ENCODE assay signal across 16 cellular contexts in genomic region chr1:203528098-203528497, GRCh38. TPM values are rescaled to one million over a fixed set of nuclear protein-coding genes. Genes with fewer than 3 reads are reported as not detected.
DNase-seq lines count a peak whose midpoint lies in the region; ATAC-seq and TF ChIP-seq lines count a peak whose summit lies in the region.
"Had no signal": no experiment of that assay in that cellular context is flagged by ENCODE, and none has a peak within 500 bp of the region (broad histone marks: within the 10 kb centered on the region; RNA-seq: fewer than 3 reads in every experiment).

No MANE protein-coding gene starts in this region.

- H3K9me3 ChIP-seq in IMR-90 (ENCODE audit: control insufficient read depth, insufficient read depth, low read length) (no peaks in the 10 kb centered on the region), endodermal cell (ENCODE audit: control insufficient read depth, low read length) (no peaks in the 10 kb centered on the region), tibial artery (no peaks in the 10 kb centered on the region), Caco-2 (no peaks in the 10 kb centered on the region)
- H3K9me3 ChIP-seq: BLaER1 had no signal

- intact Hi-C loops in IMR-90 (cut with micrococcal nuclease) (no loop called here), tibial artery (cut with DNase I; ENCODE audit: low total_unique reads) (no loop called here), Caco-2 (cut with micrococcal nuclease; ENCODE audit: unreplicated experiment) (no loop called here)

- no peak overlapping the region for H2AFZ ChIP-seq in IMR-90 (replicated peaks; ENCODE audit: low read length, poor library complexity)
- H2AFZ ChIP-seq: GM23338 had no signal

- no peak for TF ChIP-seq RAD21 in IMR-90 (IDR thresholded peaks at IDR 0.05; ENCODE audit: low read length)

- H4K20me1 ChIP-seq in IMR-90 (ENCODE audit: insufficient read depth, low read length) = no peaks in the 10 kb centered on the region
- H4K20me1 ChIP-seq: BLaER1 had no signal

- no peak overlapping the region for H3K14ac ChIP-seq in IMR-90 (replicated peaks; ENCODE audit: low read depth, low read length)

- H2AK9ac ChIP-seq in IMR-90 (replicated peaks; ENCODE audit: low read depth, low read length, poor library complexity) = no peak overlapping the region

- no peak overlapping the region for H2BK20ac ChIP-seq in IMR-90 (ENCODE audit: low read depth, low read length)

- no peak overlapping the region for H4K5ac ChIP-seq in IMR-90 (ENCODE audit: low read depth, low read length)

- H3K27ac Mint-ChIP-seq in endodermal cell (no peak overlapping the region), Caco-2 (ENCODE audit: unreplicated experiment) (no peak overlapping the region), T-cell (no peak overlapping the region)
- H3K27ac Mint-ChIP-seq: GM23338; HFFc6; T-helper 2 cell treated with Interferon-gamma antibody and Interleukin-4, amounts not matched to agents 5 μg/mL and 100 μg/mL, for 36 hours had no signal

- DNase-seq in IMR-90 (no peak), NCI-H524 (lab: John Stamatoyannopoulos, UW) (peak; percentile 75 to 83), endodermal cell (peak; percentile 44), tibial artery (no peak), Caco-2 (no peak), T-cell (no peak)
- DNase-seq: HFFc6, NCI-H2029, NCI-H748 treated with DMSO at 0.1 percent for 48 hours, SIG-M5 had no signal

- CTCF ChIA-PET in IMR-90 (lab: Yijun Ruan, JAX) (interaction anchor here (0.6 to 1.2 kb wide), 2 partner anchors 12 to 95 kb away, joined by 3 read pairs; no protein-coding TSS in a partner anchor), Caco-2 (lab: Charles Lee) (interaction anchor here (1.3 kb wide), 1 partner anchor 10 kb away, joined by 3 read pairs; no protein-coding TSS in a partner anchor), T-cell (lab: Charles Lee) (interaction anchor here in 1 of 2 donors (0.6 kb wide), 1 partner anchor 286 kb away, joined by 5 read pairs; no protein-coding TSS in a partner anchor)

- H3K27me3 Mint-ChIP-seq in endodermal cell (ENCODE audit: insufficient read depth) (peaks cover under 1% of the 10 kb centered on the region), Caco-2 (ENCODE audit: insufficient read depth, unreplicated experiment) (no peaks in the 10 kb centered on the region), T-cell (no peaks in the 10 kb centered on the region)

- H3K23ac ChIP-seq in IMR-90 (ENCODE audit: low read depth, low read length) = no peak overlapping the region

- H3K9me3 Mint-ChIP-seq in endodermal cell = no peaks in the 10 kb centered on the region
- H3K9me3 Mint-ChIP-seq in Caco-2 (ENCODE audit: unreplicated experiment) = no peaks in the 10 kb centered on the region
- H3K9me3 Mint-ChIP-seq in T-cell = no peaks in the 10 kb centered on the region
- H3K9me3 Mint-ChIP-seq: GM23338; HFFc6; T-helper 2 cell treated with Interferon-gamma antibody and Interleukin-4, amounts not matched to agents 5 μg/mL and 100 μg/mL, for 36 hours had no signal

- H3K27ac ChIP-seq in IMR-90 (ENCODE audit: insufficient read depth, low read length) = no peak overlapping the region
- H3K27ac ChIP-seq in endodermal cell (ENCODE audit: low read depth, low read length) = no peak overlapping the region
- no peak overlapping the region for H3K27ac ChIP-seq in tibial artery
- H3K27ac ChIP-seq: BLaER1 had no signal

- H3K4me3 Mint-ChIP-seq in endodermal cell = no peak overlapping the region
- H3K4me3 Mint-ChIP-seq in Caco-2 (ENCODE audit: unreplicated experiment) = no peak overlapping the region
- no peak overlapping the region for H3K4me3 Mint-ChIP-seq in T-cell
- H3K4me3 Mint-ChIP-seq: GM23338; HFFc6; T-helper 2 cell treated with Interferon-gamma antibody and Interleukin-4, amounts not matched to agents 5 μg/mL and 100 μg/mL, for 36 hours had no signal

- no peak overlapping the region for H3K56ac ChIP-seq in IMR-90 (ENCODE audit: extremely low read depth, insufficient read depth, low read length)

- no peak overlapping the region for H2BK15ac ChIP-seq in IMR-90 (ENCODE audit: low read depth, low read length)

- TF ChIP-seq CTCF in IMR-90 (conservative IDR thresholded peaks at IDR 0.05; ENCODE audit: low read depth, low read length) (no peak), endodermal cell (conservative IDR thresholded peaks at IDR 0.05) (peak; percentile 49), tibial artery (IDR thresholded peaks at IDR 0.05) (no peak), Caco-2 (IDR thresholded peaks at IDR 0.05; ENCODE audit: insufficient read depth in 1 of 2, low read depth in 1 of 2, low read length in 1 of 2, severe bottlenecking in 1 of 2, unreplicated experiment in 1 of 2) (no peak)

- no peaks in the 10 kb centered on the region for H3K36me3 Mint-ChIP-seq in endodermal cell (ENCODE audit: low read depth)
- no peaks in the 10 kb centered on the region for H3K36me3 Mint-ChIP-seq in Caco-2 (ENCODE audit: insufficient read depth, unreplicated experiment)
- H3K36me3 Mint-ChIP-seq in T-cell = no peaks in the 10 kb centered on the region

- no peaks in the 10 kb centered on the region for H3K4me1 ChIP-seq in IMR-90 (ENCODE audit: control insufficient read depth, insufficient read depth, low read length)
- no peaks in the 10 kb centered on the region for H3K4me1 ChIP-seq in endodermal cell (ENCODE audit: control insufficient read depth, insufficient read depth, low read length)
- peaks cover 0 to 31% (median 23%) of the 10 kb centered on the region in 4 donors for H3K4me1 ChIP-seq in tibial artery
- H3K4me1 ChIP-seq in Caco-2 = no peaks in the 10 kb centered on the region

- no peak overlapping the region for H3K18ac ChIP-seq in IMR-90 (ENCODE audit: low read depth, low read length)

- H4K91ac ChIP-seq in IMR-90 (ENCODE audit: insufficient read depth, low read depth, low read length) = no peak overlapping the region

- H3K4ac ChIP-seq in IMR-90 (ENCODE audit: low read depth, low read length) = no peak overlapping the region

- no peak overlapping the region for H3K4me2 ChIP-seq in IMR-90 (ENCODE audit: low read depth, low read length)
- H3K4me2 ChIP-seq: GM23338 had no signal

- no peak overlapping the region for H3K4me3 ChIP-seq in IMR-90 (ENCODE audit: insufficient read depth, low read depth, low read length)
- H3K4me3 ChIP-seq in endodermal cell (ENCODE audit: low read length) = no peak overlapping the region
- H3K4me3 ChIP-seq in tibial artery = no peak overlapping the region
- H3K4me3 ChIP-seq in Caco-2 (ENCODE audit: low read depth, low read length) = no peak overlapping the region
- H3K4me3 ChIP-seq: BLaER1, GM23338 had no signal

- H4K8ac ChIP-seq in IMR-90 (ENCODE audit: low read depth in 2 of 2, low read length in 2 of 2) = no peak overlapping the region

- dilution Hi-C loops in IMR-90 (cut with HindIII; ENCODE audit: low sequenced_read_pairs, unreplicated experiment) = no loop called here

- H3K9ac ChIP-seq in IMR-90 (ENCODE audit: low read depth, low read length) (no peak overlapping the region), endodermal cell (ENCODE audit: extremely low read depth, low read length, poor library complexity, severe bottlenecking) (no peak overlapping the region)
- H3K9ac ChIP-seq: BLaER1 had no signal

- H2AK5ac ChIP-seq in IMR-90 (ENCODE audit: low read depth, low read length) = peak overlapping the region; percentile 17; the same call in 1 of the 2 replicates

- POLR2A ChIA-PET in IMR-90 (lab: Charles Lee; ENCODE audit: unreplicated experiment) = interaction anchor here (0.7 kb wide), 1 partner anchor 17 kb away, joined by 3 read pairs; no protein-coding TSS in a partner anchor
- POLR2A ChIA-PET in Caco-2 (lab: Charles Lee) = no interaction called here
- POLR2A ChIA-PET in T-cell (lab: Charles Lee) = no interaction called here

- H3K27me3 ChIP-seq in IMR-90 (ENCODE audit: control insufficient read depth, insufficient read depth, low read length) (no peaks in the 10 kb centered on the region), endodermal cell (ENCODE audit: control insufficient read depth, insufficient read depth, low read length, poor library complexity, severe bottlenecking) (no peaks in the 10 kb centered on the region), tibial artery (no peaks in the 10 kb centered on the region), Caco-2 (replicated peaks; ENCODE audit: control insufficient read depth, insufficient read depth, low read length) (no peaks in the 10 kb centered on the region)
- H3K27me3 ChIP-seq: BLaER1 had no signal

- H3K36me3 ChIP-seq in IMR-90 (ENCODE audit: control insufficient read depth, insufficient read depth, low read length) = no peaks in the 10 kb centered on the region
- no peaks in the 10 kb centered on the region for H3K36me3 ChIP-seq in endodermal cell (ENCODE audit: control insufficient read depth, insufficient read depth, low read length)
- H3K36me3 ChIP-seq in tibial artery = no peaks in the 10 kb centered on the region
- no peaks in the 10 kb centered on the region for H3K36me3 ChIP-seq in Caco-2 (ENCODE audit: control insufficient read depth, insufficient read depth, low read length)
- H3K36me3 ChIP-seq: BLaER1 had no signal

- no peak overlapping the region for H2BK5ac ChIP-seq in IMR-90 (ENCODE audit: low read depth, low read length, poor library complexity, severe bottlenecking)

- ATAC-seq in IMR-90 (ENCODE audit: low read depth) = no peak
- no peak for ATAC-seq in GM19463 (IDR thresholded peaks at IDR 0.05; ENCODE audit: unreplicated experiment)
- no peak for ATAC-seq in T-cell (replicated peaks in 1 of 4)
- ATAC-seq: GM23338, HepG2 had no signal

- H3K79me1 ChIP-seq in IMR-90 (ENCODE audit: low read depth in 1 of 2, low read length in 2 of 2) = no peaks in the 10 kb centered on the region

- TF ChIP-seq POLR2A in IMR-90 (IDR thresholded peaks at IDR 0.05; ENCODE audit: low read depth, low read length) = no peak

- WGBS in IMR-90 (ENCODE audit: extremely low coverage in 2 of 2, insufficient read length in 1 of 2), 2 experiments = no CpG with 5 or more reads among the region's 3 CpGs
- WGBS in endodermal cell (ENCODE audit: insufficient coverage in 1 of 2, insufficient read length in 1 of 2), 2 experiments = 95% methylated on average over 3 of the region's 3 CpGs; no CpG with 5 or more reads in 1 of the 2 experiments

- H3K9me1 ChIP-seq in IMR-90 (ENCODE audit: insufficient read depth, low read length) = peaks cover 8% of the 10 kb centered on the region

- no peak overlapping the region for H2BK120ac ChIP-seq in IMR-90 (ENCODE audit: low read depth, low read length)

- in situ Hi-C loops in IMR-90 (cut with MboI; ENCODE audit: low sequenced_read_pairs) = no loop called here

- no peaks in the 10 kb centered on the region for H3K4me1 Mint-ChIP-seq in endodermal cell
- peaks cover 9% of the 10 kb centered on the region for H3K4me1 Mint-ChIP-seq in Caco-2 (ENCODE audit: low read depth, unreplicated experiment)
- peaks cover 0 to 2% (median 2%) of the 10 kb centered on the region in 3 donors for H3K4me1 Mint-ChIP-seq in T-cell

- BruUV-seq in IMR-90 (replicated peaks; lab: Mats Ljungman, UMichigan) (no TSS peak), Caco-2 (replicated peaks; lab: Mats Ljungman, UMichigan) (no TSS peak)

RNA-seq across cellular contexts. Expression of gene OPTC, which starts 34.1 kb away (rescaled TPM):
- total RNA-seq in IMR-90 (2012; rRNA removed) = not detected in 2 replicates
- polyA plus RNA-seq in IMR-90 (2012; rRNA removed) = not detected in 2 replicates
- not detected in 2 replicates for polyA plus RNA-seq in IMR-90 (2012; cell fraction: cytosol; rRNA removed)
- polyA plus RNA-seq in IMR-90 (2012; cell fraction: nucleus; rRNA removed; ENCODE audit: low replicate concordance) = not detected in 2 replicates
- under 1 TPM; 0.26 to 0.42 TPM for total RNA-seq in endodermal cell
- polyA plus RNA-seq in endodermal cell (2013, experiment 1 of 2) = 0.53 TPM
- 0.54 TPM for polyA plus RNA-seq in endodermal cell (2013, experiment 2 of 2)
- total RNA-seq in Caco-2 (2022) = not detected in 2 replicates
- total RNA-seq in T-cell = not detected
- total RNA-seq: G401, HepG2, HFFc6 had no signal
- polyA plus RNA-seq: HepG2 had no signal

RNA-seq across cellular contexts. Expression of gene PRELP, which starts 52.5 kb away (rescaled TPM):
- total RNA-seq in IMR-90 (2012; rRNA removed) (under 0.01 TPM in 1 of 2 replicates, not detected in the other), endodermal cell (1 to 10 TPM in 1 of 2 donors, under 1 TPM in 1; 0.66 to 3.9 TPM), Caco-2 (2022) (not detected in 2 replicates), T-cell (under 1 TPM in 3 of 5 donors, not detected in 2; 0.13 to 0.18 (median 0.13) TPM)
- polyA plus RNA-seq in IMR-90 (2012; rRNA removed) = 0.47 and 0.56 TPM in 2 replicates
- polyA plus RNA-seq in IMR-90 (2012; cell fraction: cytosol; rRNA removed) = 0.25 and 0.69 TPM in 2 replicates
- 0.14 and 0.26 TPM in 2 replicates for polyA plus RNA-seq in IMR-90 (2012; cell fraction: nucleus; rRNA removed; ENCODE audit: low replicate concordance)
- 3.9 TPM for polyA plus RNA-seq in endodermal cell (2013, experiment 1 of 2)
- 3.7 TPM for polyA plus RNA-seq in endodermal cell (2013, experiment 2 of 2)
- total RNA-seq: G401, HepG2 had no signal
- polyA plus RNA-seq: HepG2 had no signal

Comparison
In these comparisons a context has a peak if more than half of its experiments do, and no peak if none do; other contexts are left out.
1. DNase-seq: peak in NCI-H524 (2 of 2) and endodermal cell (single experiment); none in IMR-90 (single experiment), tibial artery (0 of 2), Caco-2 (0 of 2) and T-cell (0 of 34).